9 cellular contexts compared by ENCODE assay signal in genomic region chr13:30577381-30577780, GRCh38. TPM values are rescaled to one million over a fixed set of nuclear protein-coding genes. Genes with fewer than 3 reads are reported as not detected.
DNase-seq lines count a peak whose midpoint lies in the region; ATAC-seq and TF ChIP-seq lines count a peak whose summit lies in the region.
"Had no signal": no experiment of that assay in that cellular context is flagged by ENCODE, and none has a peak within 500 bp of the region (broad histone marks: within the 10 kb centered on the region; RNA-seq: fewer than 3 reads in every experiment).

No MANE protein-coding gene starts in this region.

- CTCF ChIA-PET in AG04450 (lab: Charles Lee), result interaction anchor here (1.0 kb wide), 1 partner anchor 445 kb away, joined by 3 read pairs; no protein-coding TSS in a partner anchor
- CTCF ChIA-PET in activated CD4-positive, alpha-beta T cell treated with anti-CD3 and anti-CD28 coated beads, Interleukin-2, amount 10 ng/mL, durations not matched to agents 7 days and 5 days (lab: Charles Lee), result interaction anchor here (0.7 to 2.0 kb wide), 5 partner anchors 10 to 435 kb away, joined by 3 to 7 read pairs (median 3); no protein-coding TSS in a partner anchor

- no peak overlapping the region for H3K4me3 Mint-ChIP-seq in activated CD4-positive, alpha-beta T cell treated with anti-CD3 and anti-CD28 coated beads, Interleukin-2, amount 10 ng/mL, durations not matched to agents 7 days and 5 days
- no peak overlapping the region for H3K4me3 Mint-ChIP-seq in stimulated activated naive CD8-positive, alpha-beta T cell treated with anti-CD3 and anti-CD28 coated beads, Interleukin-15, Interleukin-2, amounts not matched to agents 100 ng/mL and 50 ng/mL, for 24 hours

- peaks cover 36% of the 10 kb centered on the region for H3K4me1 Mint-ChIP-seq in activated CD4-positive, alpha-beta T cell treated with anti-CD3 and anti-CD28 coated beads, Interleukin-2, amount 10 ng/mL, durations not matched to agents 7 days and 5 days
- H3K4me1 Mint-ChIP-seq in stimulated activated naive CD8-positive, alpha-beta T cell treated with anti-CD3 and anti-CD28 coated beads, Interleukin-15, Interleukin-2, amounts not matched to agents 100 ng/mL and 50 ng/mL, for 24 hours (ENCODE audit: low read depth), result peaks cover 31% of the 10 kb centered on the region

- no peaks in the 10 kb centered on the region for H3K9me3 Mint-ChIP-seq in activated CD4-positive, alpha-beta T cell treated with anti-CD3 and anti-CD28 coated beads, Interleukin-2, amount 10 ng/mL, durations not matched to agents 7 days and 5 days
- no peaks in the 10 kb centered on the region for H3K9me3 Mint-ChIP-seq in stimulated activated naive CD8-positive, alpha-beta T cell treated with anti-CD3 and anti-CD28 coated beads, Interleukin-15, Interleukin-2, amounts not matched to agents 100 ng/mL and 50 ng/mL, for 24 hours

- no peaks in the 10 kb centered on the region for H3K36me3 Mint-ChIP-seq in activated CD4-positive, alpha-beta T cell treated with anti-CD3 and anti-CD28 coated beads, Interleukin-2, amount 10 ng/mL, durations not matched to agents 7 days and 5 days (ENCODE audit: low read depth)
- no peaks in the 10 kb centered on the region for H3K36me3 Mint-ChIP-seq in stimulated activated naive CD8-positive, alpha-beta T cell treated with anti-CD3 and anti-CD28 coated beads, Interleukin-15, Interleukin-2, amounts not matched to agents 100 ng/mL and 50 ng/mL, for 24 hours (ENCODE audit: low read depth)

- POLR2A ChIA-PET in AG04450 (lab: Yijun Ruan, JAX), result interaction anchor here (0.7 to 1.2 kb wide), 3 partner anchors 8 to 227 kb away, joined by 4 to 12 read pairs (median 5); no protein-coding TSS in a partner anchor
- POLR2A ChIA-PET in activated CD4-positive, alpha-beta T cell treated with anti-CD3 and anti-CD28 coated beads, Interleukin-2, amount 10 ng/mL, durations not matched to agents 7 days and 5 days (lab: Charles Lee), result interaction anchor here (0.6 kb wide), 1 partner anchor 68 kb away, joined by 5 read pairs; no protein-coding TSS in a partner anchor

- TF ChIP-seq CTCF in AG04450 (IDR thresholded peaks at IDR 0.05; ENCODE audit: low read depth, low read length), result no peak

- peaks cover 14% of the 10 kb centered on the region for H3K27me3 Mint-ChIP-seq in activated CD4-positive, alpha-beta T cell treated with anti-CD3 and anti-CD28 coated beads, Interleukin-2, amount 10 ng/mL, durations not matched to agents 7 days and 5 days
- peaks cover 4% of the 10 kb centered on the region for H3K27me3 Mint-ChIP-seq in stimulated activated naive CD8-positive, alpha-beta T cell treated with anti-CD3 and anti-CD28 coated beads, Interleukin-15, Interleukin-2, amounts not matched to agents 100 ng/mL and 50 ng/mL, for 24 hours

- no peak overlapping the region for H3K4me3 ChIP-seq in AG04450 (ENCODE audit: low read depth, low read length)
- H3K4me3 ChIP-seq: thoracic aorta had no signal

- H3K9me3 ChIP-seq in AG04450 (ENCODE audit: control insufficient read depth, insufficient read depth, low read length), result no peaks in the 10 kb centered on the region
- H3K9me3 ChIP-seq: thoracic aorta had no signal

- no peak overlapping the region for H3K27ac Mint-ChIP-seq in activated CD4-positive, alpha-beta T cell treated with anti-CD3 and anti-CD28 coated beads, Interleukin-2, amount 10 ng/mL, durations not matched to agents 7 days and 5 days
- peak overlapping the region; percentile 67 for H3K27ac Mint-ChIP-seq in stimulated activated naive CD8-positive, alpha-beta T cell treated with anti-CD3 and anti-CD28 coated beads, Interleukin-15, Interleukin-2, amounts not matched to agents 100 ng/mL and 50 ng/mL, for 24 hours

- no peaks in the 10 kb centered on the region for H3K27me3 ChIP-seq in AG04450 (ENCODE audit: control insufficient read depth, insufficient read depth, low read length)

- no peak overlapping the region for H3K27ac ChIP-seq in AG04450 (ENCODE audit: low read depth, low read length)
- H3K27ac ChIP-seq: thoracic aorta had no signal

- peak; percentile 59 for DNase-seq in AG04450 (ENCODE audit: low read depth, low spot score)
- DNase-seq in HT-29 (ENCODE audit: low spot score), result peak; percentile 87
- peak; percentile 26 for DNase-seq in activated CD4-positive, alpha-beta T cell treated with anti-CD3 and anti-CD28 coated beads, Interleukin-2, amount 10 ng/mL, durations not matched to agents 7 days and 5 days
- peak; percentile 41 for DNase-seq in fibroblast of the conjunctiva (ENCODE audit: low read depth)

- ATAC-seq in GM19438 (IDR thresholded peaks at IDR 0.05; ENCODE audit: low read depth, unreplicated experiment) (peak; percentile 75), GM18861 (IDR thresholded peaks at IDR 0.05; ENCODE audit: unreplicated experiment) (no peak), GM21737 (IDR thresholded peaks at IDR 0.05; ENCODE audit: unreplicated experiment) (no peak)

RNA-seq across cellular contexts. Expression of gene USPL1, which starts 40.3 kb away (rescaled TPM):
- polyA plus RNA-seq in AG04450 (2011; rRNA removed), result 16.7 and 24.1 TPM in 2 replicates
- 9.7 and 16.9 TPM in 2 replicates for polyA minus RNA-seq in AG04450 (2011; rRNA and poly(A)+ RNA removed)
- 14.6 and 16.1 TPM in 2 replicates for total RNA-seq in HT-29 (2014; rRNA removed; shearing (Covaris generic))
- 10 to 100 TPM; 18.8 to 19.7 TPM for total RNA-seq in activated CD4-positive, alpha-beta T cell treated with anti-CD3 and anti-CD28 coated beads, Interleukin-2, amount 10 ng/mL, durations not matched to agents 7 days and 5 days

Comparison
In these comparisons a context has a peak if more than half of its experiments do, and no peak if none do; other contexts are left out.
1. DNase-seq: peak in every context shown above with its lines; median percentile 87 in HT-29; 59 in AG04450; 41 in fibroblast of the conjunctiva; 26 in activated CD4-positive, alpha-beta T cell treated with anti-CD3 and anti-CD28 coated beads, Interleukin-2, amount 10 ng/mL, durations not matched to agents 7 days and 5 days.